Comparison of ENCODE assay signal across 11 cellular contexts in the genomic region with DNA sequence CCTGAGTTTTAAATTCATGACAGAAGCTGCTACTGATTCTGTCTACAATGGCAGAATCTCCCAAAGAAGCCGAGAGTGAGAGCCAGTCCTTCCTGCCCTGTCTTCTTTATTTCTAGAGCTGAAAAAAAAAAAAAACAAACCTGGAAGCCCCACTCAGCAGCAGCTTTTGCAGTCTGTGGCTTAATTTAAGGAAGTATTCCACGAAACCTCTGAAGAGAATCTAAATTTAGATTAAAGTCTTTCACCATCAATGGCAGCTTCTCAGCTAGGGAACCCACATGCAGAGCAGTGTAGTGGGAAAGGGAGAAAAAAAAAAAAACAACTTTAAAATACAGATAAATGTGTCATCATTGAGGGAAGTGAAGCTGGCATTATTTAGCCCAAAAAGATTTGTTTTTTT. TPM values are rescaled to one million over a fixed set of nuclear protein-coding genes. Genes with fewer than 3 reads are reported as not detected.
A peak's percentile ranks its signal among the peaks of the same experiment; 100 is the strongest.
DNase-seq lines count a peak whose midpoint lies in the region; ATAC-seq and TF ChIP-seq lines count a peak whose summit lies in the region.
"Had no signal": no experiment of that assay in that cellular context is flagged by ENCODE, and none has a peak within 500 bp of the region (broad histone marks: within the 10 kb centered on the region; RNA-seq: fewer than 3 reads in every experiment).

No MANE protein-coding gene starts in this region.

- H3K27me3 ChIP-seq in esophagus squamous epithelium: no peaks in the 10 kb centered on the region
- no peaks in the 10 kb centered on the region for H3K27me3 ChIP-seq in HAP-1 (ENCODE audit: low read depth)
- H3K27me3 ChIP-seq: body of pancreas had no signal

- H3K4me3 ChIP-seq in AG10803 (ENCODE audit: low read length) (peak overlapping the region; percentile 1; the same call in 1 of the 2 replicates), esophagus squamous epithelium (no peak overlapping the region), HAP-1 (no peak overlapping the region)
- H3K4me3 ChIP-seq: body of pancreas had no signal

- H3K9me3 ChIP-seq in esophagus squamous epithelium: no peaks in the 10 kb centered on the region
- no peaks in the 10 kb centered on the region for H3K9me3 ChIP-seq in HAP-1
- H3K9me3 ChIP-seq: body of pancreas had no signal

- peaks cover 15% of the 10 kb centered on the region for H3K36me3 Mint-ChIP-seq in osteocyte (ENCODE audit: unreplicated experiment)

- H3K4me1 ChIP-seq in esophagus squamous epithelium (peaks cover 22 to 77% (median 55%) of the 10 kb centered on the region in 3 donors), HAP-1 (no peaks in the 10 kb centered on the region)

- H3K4me1 Mint-ChIP-seq in osteocyte (ENCODE audit: unreplicated experiment): peaks cover 61% of the 10 kb centered on the region

- H3K27me3 Mint-ChIP-seq in osteocyte (ENCODE audit: unreplicated experiment): no peaks in the 10 kb centered on the region

- peak overlapping the region in 3 of 4 donors; percentile 59 to 99 (median 89) for H3K27ac ChIP-seq in esophagus squamous epithelium

- 32 to 36% methylated on average over 2 of the region's 2 CpGs for WGBS in esophagus squamous epithelium, 2 donors

- H3K36me3 ChIP-seq in esophagus squamous epithelium: peaks cover 0 to 5% (median 0%) of the 10 kb centered on the region in 3 donors
- no peaks in the 10 kb centered on the region for H3K36me3 ChIP-seq in HAP-1 (replicated peaks)

- TF ChIP-seq CTCF in AG10803 (conservative IDR thresholded peaks at IDR 0.05; ENCODE audit: low read length) (no peak), esophagus squamous epithelium (IDR thresholded peaks at IDR 0.05) (no peak), osteocyte (IDR thresholded peaks at IDR 0.05) (no peak)

- TF ChIP-seq POLR2A in esophagus squamous epithelium (IDR thresholded peaks at IDR 0.05): no peak

- no peak for ATAC-seq in GM21619 (IDR thresholded peaks at IDR 0.05; ENCODE audit: unreplicated experiment)
- ATAC-seq: body of pancreas had no signal

- in situ Hi-C loops in HAP-1 (cut with MboI; ENCODE audit: low sequenced_read_pairs): no loop called here

- peak overlapping the region; percentile 4 for H3K4me3 Mint-ChIP-seq in osteocyte (ENCODE audit: unreplicated experiment)

- DNase-seq in AG10803 (ENCODE audit: low read depth): peak; percentile 73
- peak; percentile 86 for DNase-seq in NOMO-1 treated with dmso at 0.1 percent for 144 hours (lab: John Stamatoyannopoulos, UW; ENCODE audit: unreplicated experiment)
- no peak for DNase-seq in esophagus squamous epithelium (lab: John Stamatoyannopoulos, UW)
- no peak for DNase-seq in osteocyte (ENCODE audit: extremely low spot score, unreplicated experiment)
- no peak for DNase-seq in mucosa of gallbladder (ENCODE audit: low spot score)
- no peak for DNase-seq in NCI-H1930 (lab: John Stamatoyannopoulos, UW)
- DNase-seq in HAP-1 (ENCODE audit: low spot score in 2 of 2): no peak
- DNase-seq: ACHN, body of pancreas, NCI-H1048 had no signal

- intact Hi-C loops in esophagus squamous epithelium (cut with DNase I): no loop called here

- peak overlapping the region; percentile 58 for H3K27ac Mint-ChIP-seq in osteocyte (ENCODE audit: unreplicated experiment)

- H3K9me3 Mint-ChIP-seq in osteocyte (ENCODE audit: unreplicated experiment): peaks cover 22% of the 10 kb centered on the region

RNA-seq across cellular contexts. Expression of gene SMURF1, which starts 23.4 kb away (rescaled TPM):
- total RNA-seq in esophagus squamous epithelium (10 to 100 TPM; 16.4 to 36.2 (median 24.6) TPM), osteocyte (23.6 and 24.1 TPM in 2 replicates), mucosa of gallbladder (32.9 TPM)

Comparison
In these comparisons a context has a peak if more than half of its experiments do, and no peak if none do; other contexts are left out.
1. DNase-seq: peak in AG10803 (single experiment) and NOMO-1 treated with dmso at 0.1 percent for 144 hours (single experiment); none in esophagus squamous epithelium (single experiment), osteocyte (single experiment), mucosa of gallbladder (single experiment), NCI-H1930 (0 of 2) and HAP-1 (0 of 2).